1 cellular context compared by ENCODE assay signal in the genomic region with DNA sequence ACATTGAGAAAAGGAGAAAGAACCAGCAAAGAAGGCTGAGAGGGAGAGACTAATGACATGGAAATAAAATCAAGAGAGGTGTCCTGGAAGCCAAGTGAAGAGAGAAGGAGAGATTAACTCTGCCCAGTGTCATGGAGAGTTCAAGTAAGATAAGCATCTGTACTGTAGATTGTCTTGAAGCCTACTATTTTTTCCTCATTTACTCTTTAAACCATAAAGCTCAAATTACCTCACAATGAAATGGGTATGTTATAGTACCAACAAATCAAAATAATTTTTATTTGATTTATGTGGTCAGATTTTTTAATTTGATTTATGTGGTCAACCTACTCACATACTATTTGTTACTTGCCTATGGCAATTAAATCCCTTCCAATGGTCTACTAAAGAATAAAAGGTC.
TF ChIP-seq lines count a peak whose summit lies in the region.

No MANE protein-coding gene starts in this region.

TF ChIP-seq in K562, 482 proteins besides CTCF, POLR2A, EP300 and RAD21 (continued from another document and continues in another):
- TF ChIP-seq, protein P1, sequence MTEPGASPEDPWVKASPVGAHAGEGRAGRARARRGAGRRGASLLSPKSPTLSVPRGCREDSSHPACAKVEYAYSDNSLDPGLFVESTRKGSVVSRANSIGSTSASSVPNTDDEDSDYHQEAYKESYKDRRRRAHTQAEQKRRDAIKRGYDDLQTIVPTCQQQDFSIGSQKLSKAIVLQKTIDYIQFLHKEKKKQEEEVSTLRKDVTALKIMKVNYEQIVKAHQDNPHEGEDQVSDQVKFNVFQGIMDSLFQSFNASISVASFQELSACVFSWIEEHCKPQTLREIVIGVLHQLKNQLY (CRISPR knock-in tag; conservative IDR thresholded peaks at IDR 0.05) = no peak
- 0 out of 2 replicates have a peak, but pooled peaks have one; percentile 6 for TF ChIP-seq CBFA2T3 (IDR thresholded peaks at IDR 0.05)
- TF ChIP-seq ADNP (tag; IDR thresholded peaks at IDR 0.05) = peak; percentile 94
- TF ChIP-seq, protein P2, sequence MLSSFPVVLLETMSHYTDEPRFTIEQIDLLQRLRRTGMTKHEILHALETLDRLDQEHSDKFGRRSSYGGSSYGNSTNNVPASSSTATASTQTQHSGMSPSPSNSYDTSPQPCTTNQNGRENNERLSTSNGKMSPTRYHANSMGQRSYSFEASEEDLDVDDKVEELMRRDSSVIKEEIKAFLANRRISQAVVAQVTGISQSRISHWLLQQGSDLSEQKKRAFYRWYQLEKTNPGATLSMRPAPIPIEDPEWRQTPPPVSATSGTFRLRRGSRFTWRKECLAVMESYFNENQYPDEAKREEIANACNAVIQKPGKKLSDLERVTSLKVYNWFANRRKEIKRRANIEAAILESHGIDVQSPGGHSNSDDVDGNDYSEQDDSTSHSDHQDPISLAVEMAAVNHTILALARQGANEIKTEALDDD (IDR thresholded peaks at IDR 0.05) = 0 out of 2 replicates have a peak, but pooled peaks have one; percentile 27
- TF ChIP-seq, protein P3, sequence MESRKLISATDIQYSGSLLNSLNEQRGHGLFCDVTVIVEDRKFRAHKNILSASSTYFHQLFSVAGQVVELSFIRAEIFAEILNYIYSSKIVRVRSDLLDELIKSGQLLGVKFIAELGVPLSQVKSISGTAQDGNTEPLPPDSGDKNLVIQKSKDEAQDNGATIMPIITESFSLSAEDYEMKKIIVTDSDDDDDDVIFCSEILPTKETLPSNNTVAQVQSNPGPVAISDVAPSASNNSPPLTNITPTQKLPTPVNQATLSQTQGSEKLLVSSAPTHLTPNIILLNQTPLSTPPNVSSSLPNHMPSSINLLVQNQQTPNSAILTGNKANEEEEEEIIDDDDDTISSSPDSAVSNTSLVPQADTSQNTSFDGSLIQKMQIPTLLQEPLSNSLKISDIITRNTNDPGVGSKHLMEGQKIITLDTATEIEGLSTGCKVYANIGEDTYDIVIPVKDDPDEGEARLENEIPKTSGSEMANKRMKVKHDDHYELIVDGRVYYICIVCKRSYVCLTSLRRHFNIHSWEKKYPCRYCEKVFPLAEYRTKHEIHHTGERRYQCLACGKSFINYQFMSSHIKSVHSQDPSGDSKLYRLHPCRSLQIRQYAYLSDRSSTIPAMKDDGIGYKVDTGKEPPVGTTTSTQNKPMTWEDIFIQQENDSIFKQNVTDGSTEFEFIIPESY (CRISPR knock-in tag; IDR thresholded peaks at IDR 0.05) = no peak
- TF ChIP-seq, protein P4, sequence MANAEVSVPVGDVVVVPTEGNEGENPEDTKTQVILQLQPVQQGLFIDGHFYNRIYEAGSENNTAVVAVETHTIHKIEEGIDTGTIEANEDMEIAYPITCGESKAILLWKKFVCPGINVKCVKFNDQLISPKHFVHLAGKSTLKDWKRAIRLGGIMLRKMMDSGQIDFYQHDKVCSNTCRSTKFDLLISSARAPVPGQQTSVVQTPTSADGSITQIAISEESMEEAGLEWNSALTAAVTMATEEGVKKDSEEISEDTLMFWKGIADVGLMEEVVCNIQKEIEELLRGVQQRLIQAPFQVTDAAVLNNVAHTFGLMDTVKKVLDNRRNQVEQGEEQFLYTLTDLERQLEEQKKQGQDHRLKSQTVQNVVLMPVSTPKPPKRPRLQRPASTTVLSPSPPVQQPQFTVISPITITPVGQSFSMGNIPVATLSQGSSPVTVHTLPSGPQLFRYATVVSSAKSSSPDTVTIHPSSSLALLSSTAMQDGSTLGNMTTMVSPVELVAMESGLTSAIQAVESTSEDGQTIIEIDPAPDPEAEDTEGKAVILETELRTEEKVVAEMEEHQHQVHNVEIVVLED (CRISPR knock-in tag; IDR thresholded peaks at IDR 0.05) = no peak
- no peak for TF ChIP-seq MYBL2 (IDR thresholded peaks at IDR 0.05; ENCODE audit: low read depth)
- no peak for TF ChIP-seq MYBL2 (CRISPR knock-in tag; IDR thresholded peaks at IDR 0.05; ENCODE audit: borderline replicate concordance)
- 0 out of 2 replicates have a peak, but pooled peaks have one; percentile 6 for TF ChIP-seq TEAD4 (IDR thresholded peaks at IDR 0.05; ENCODE audit: low read length)
- no peak for TF ChIP-seq TEAD4 (CRISPR knock-in tag; IDR thresholded peaks at IDR 0.05; ENCODE audit: borderline replicate concordance)
- TF ChIP-seq, protein P5, sequence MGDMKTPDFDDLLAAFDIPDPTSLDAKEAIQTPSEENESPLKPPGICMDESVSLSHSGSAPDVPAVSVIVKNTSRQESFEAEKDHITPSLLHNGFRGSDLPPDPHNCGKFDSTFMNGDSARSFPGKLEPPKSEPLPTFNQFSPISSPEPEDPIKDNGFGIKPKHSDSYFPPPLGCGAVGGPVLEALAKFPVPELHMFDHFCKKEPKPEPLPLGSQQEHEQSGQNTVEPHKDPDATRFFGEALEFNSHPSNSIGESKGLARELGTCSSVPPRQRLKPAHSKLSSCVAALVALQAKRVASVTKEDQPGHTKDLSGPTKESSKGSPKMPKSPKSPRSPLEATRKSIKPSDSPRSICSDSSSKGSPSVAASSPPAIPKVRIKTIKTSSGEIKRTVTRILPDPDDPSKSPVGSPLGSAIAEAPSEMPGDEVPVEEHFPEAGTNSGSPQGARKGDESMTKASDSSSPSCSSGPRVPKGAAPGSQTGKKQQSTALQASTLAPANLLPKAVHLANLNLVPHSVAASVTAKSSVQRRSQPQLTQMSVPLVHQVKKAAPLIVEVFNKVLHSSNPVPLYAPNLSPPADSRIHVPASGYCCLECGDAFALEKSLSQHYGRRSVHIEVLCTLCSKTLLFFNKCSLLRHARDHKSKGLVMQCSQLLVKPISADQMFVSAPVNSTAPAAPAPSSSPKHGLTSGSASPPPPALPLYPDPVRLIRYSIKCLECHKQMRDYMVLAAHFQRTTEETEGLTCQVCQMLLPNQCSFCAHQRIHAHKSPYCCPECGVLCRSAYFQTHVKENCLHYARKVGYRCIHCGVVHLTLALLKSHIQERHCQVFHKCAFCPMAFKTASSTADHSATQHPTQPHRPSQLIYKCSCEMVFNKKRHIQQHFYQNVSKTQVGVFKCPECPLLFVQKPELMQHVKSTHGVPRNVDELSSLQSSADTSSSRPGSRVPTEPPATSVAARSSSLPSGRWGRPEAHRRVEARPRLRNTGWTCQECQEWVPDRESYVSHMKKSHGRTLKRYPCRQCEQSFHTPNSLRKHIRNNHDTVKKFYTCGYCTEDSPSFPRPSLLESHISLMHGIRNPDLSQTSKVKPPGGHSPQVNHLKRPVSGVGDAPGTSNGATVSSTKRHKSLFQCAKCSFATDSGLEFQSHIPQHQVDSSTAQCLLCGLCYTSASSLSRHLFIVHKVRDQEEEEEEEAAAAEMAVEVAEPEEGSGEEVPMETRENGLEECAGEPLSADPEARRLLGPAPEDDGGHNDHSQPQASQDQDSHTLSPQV (IDR thresholded peaks at IDR 0.05) = peak; percentile 24; the same call in 1 of the 2 replicates
- 0 out of 2 replicates have a peak, but pooled peaks have one; percentile 43 for TF ChIP-seq ARID1B (IDR thresholded peaks at IDR 0.05)
- TF ChIP-seq KDM1A (IDR thresholded peaks at IDR 0.05) = peak; percentile 85 to 92
- TF ChIP-seq, protein P6, sequence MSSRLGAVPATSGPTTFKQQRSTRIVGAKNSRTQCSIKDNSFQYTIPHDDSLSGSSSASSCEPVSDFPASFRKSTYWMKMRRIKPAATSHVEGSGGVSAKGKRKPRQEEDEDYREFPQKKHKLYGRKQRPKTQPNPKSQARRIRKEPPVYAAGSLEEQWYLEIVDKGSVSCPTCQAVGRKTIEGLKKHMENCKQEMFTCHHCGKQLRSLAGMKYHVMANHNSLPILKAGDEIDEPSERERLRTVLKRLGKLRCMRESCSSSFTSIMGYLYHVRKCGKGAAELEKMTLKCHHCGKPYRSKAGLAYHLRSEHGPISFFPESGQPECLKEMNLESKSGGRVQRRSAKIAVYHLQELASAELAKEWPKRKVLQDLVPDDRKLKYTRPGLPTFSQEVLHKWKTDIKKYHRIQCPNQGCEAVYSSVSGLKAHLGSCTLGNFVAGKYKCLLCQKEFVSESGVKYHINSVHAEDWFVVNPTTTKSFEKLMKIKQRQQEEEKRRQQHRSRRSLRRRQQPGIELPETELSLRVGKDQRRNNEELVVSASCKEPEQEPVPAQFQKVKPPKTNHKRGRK (tag; IDR thresholded peaks at IDR 0.05) = no peak
- no peak for TF ChIP-seq GATAD2A (IDR thresholded peaks at IDR 0.05)
- TF ChIP-seq, protein P7, sequence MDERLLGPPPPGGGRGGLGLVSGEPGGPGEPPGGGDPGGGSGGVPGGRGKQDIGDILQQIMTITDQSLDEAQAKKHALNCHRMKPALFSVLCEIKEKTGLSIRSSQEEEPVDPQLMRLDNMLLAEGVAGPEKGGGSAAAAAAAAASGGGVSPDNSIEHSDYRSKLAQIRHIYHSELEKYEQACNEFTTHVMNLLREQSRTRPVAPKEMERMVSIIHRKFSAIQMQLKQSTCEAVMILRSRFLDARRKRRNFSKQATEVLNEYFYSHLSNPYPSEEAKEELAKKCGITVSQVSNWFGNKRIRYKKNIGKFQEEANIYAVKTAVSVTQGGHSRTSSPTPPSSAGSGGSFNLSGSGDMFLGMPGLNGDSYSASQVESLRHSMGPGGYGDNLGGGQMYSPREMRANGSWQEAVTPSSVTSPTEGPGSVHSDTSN (CRISPR knock-in tag; IDR thresholded peaks at IDR 0.05; ENCODE audit: low read depth) = no peak
- TF ChIP-seq, protein P7 (tag; conservative IDR thresholded peaks at IDR 0.05; ENCODE audit: low read depth) = peak; percentile 43; the same call in 1 of the 2 replicates
- TF ChIP-seq FOXA3 (CRISPR knock-in tag; conservative IDR thresholded peaks at IDR 0.05 in 1 of 2, IDR thresholded peaks at IDR 0.05 in 1 of 2) = no peak
- TF ChIP-seq, protein P8, sequence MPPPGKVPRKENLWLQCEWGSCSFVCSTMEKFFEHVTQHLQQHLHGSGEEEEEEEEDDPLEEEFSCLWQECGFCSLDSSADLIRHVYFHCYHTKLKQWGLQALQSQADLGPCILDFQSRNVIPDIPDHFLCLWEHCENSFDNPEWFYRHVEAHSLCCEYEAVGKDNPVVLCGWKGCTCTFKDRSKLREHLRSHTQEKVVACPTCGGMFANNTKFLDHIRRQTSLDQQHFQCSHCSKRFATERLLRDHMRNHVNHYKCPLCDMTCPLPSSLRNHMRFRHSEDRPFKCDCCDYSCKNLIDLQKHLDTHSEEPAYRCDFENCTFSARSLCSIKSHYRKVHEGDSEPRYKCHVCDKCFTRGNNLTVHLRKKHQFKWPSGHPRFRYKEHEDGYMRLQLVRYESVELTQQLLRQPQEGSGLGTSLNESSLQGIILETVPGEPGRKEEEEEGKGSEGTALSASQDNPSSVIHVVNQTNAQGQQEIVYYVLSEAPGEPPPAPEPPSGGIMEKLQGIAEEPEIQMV (tag; conservative IDR thresholded peaks at IDR 0.05; ENCODE audit: low read depth) = no peak
- no peak for TF ChIP-seq HDAC8 (tag; IDR thresholded peaks at IDR 0.05)
- no peak for TF ChIP-seq HMG20B (CRISPR knock-in tag; IDR thresholded peaks at IDR 0.05)
- TF ChIP-seq ETV5 (CRISPR knock-in tag; IDR thresholded peaks at IDR 0.05; ENCODE audit: low read depth) = no peak
- no peak for TF ChIP-seq KLF13 (tag; IDR thresholded peaks at IDR 0.05; ENCODE audit: borderline replicate concordance, low read depth)
- TF ChIP-seq GABPB1 (CRISPR knock-in tag; IDR thresholded peaks at IDR 0.05) = no peak
- TF ChIP-seq, protein P9, sequence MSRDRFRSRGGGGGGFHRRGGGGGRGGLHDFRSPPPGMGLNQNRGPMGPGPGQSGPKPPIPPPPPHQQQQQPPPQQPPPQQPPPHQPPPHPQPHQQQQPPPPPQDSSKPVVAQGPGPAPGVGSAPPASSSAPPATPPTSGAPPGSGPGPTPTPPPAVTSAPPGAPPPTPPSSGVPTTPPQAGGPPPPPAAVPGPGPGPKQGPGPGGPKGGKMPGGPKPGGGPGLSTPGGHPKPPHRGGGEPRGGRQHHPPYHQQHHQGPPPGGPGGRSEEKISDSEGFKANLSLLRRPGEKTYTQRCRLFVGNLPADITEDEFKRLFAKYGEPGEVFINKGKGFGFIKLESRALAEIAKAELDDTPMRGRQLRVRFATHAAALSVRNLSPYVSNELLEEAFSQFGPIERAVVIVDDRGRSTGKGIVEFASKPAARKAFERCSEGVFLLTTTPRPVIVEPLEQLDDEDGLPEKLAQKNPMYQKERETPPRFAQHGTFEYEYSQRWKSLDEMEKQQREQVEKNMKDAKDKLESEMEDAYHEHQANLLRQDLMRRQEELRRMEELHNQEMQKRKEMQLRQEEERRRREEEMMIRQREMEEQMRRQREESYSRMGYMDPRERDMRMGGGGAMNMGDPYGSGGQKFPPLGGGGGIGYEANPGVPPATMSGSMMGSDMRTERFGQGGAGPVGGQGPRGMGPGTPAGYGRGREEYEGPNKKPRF (IDR thresholded peaks at IDR 0.05; ENCODE audit: low read depth, low read length) = no peak
- TF ChIP-seq, protein P10, sequence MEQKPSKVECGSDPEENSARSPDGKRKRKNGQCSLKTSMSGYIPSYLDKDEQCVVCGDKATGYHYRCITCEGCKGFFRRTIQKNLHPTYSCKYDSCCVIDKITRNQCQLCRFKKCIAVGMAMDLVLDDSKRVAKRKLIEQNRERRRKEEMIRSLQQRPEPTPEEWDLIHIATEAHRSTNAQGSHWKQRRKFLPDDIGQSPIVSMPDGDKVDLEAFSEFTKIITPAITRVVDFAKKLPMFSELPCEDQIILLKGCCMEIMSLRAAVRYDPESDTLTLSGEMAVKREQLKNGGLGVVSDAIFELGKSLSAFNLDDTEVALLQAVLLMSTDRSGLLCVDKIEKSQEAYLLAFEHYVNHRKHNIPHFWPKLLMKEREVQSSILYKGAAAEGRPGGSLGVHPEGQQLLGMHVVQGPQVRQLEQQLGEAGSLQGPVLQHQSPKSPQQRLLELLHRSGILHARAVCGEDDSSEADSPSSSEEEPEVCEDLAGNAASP (IDR thresholded peaks at IDR 0.05) = no peak
- TF ChIP-seq NR2C1 (IDR thresholded peaks at IDR 0.05) = 0 out of 2 replicates have a peak, but pooled peaks have one; percentile 32
- 0 out of 2 replicates have a peak, but pooled peaks have one; percentile 41 for TF ChIP-seq NR2C1 (tag; IDR thresholded peaks at IDR 0.05)
- TF ChIP-seq, protein P11, sequence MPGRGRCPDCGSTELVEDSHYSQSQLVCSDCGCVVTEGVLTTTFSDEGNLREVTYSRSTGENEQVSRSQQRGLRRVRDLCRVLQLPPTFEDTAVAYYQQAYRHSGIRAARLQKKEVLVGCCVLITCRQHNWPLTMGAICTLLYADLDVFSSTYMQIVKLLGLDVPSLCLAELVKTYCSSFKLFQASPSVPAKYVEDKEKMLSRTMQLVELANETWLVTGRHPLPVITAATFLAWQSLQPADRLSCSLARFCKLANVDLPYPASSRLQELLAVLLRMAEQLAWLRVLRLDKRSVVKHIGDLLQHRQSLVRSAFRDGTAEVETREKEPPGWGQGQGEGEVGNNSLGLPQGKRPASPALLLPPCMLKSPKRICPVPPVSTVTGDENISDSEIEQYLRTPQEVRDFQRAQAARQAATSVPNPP (IDR thresholded peaks at IDR 0.05; ENCODE audit: borderline replicate concordance, insufficient read depth, insufficient read length) = no peak
- 0 out of 4 replicates have a peak, but pooled peaks of 1 of the 2 experiments have one; percentile 21 for TF ChIP-seq HDAC1 (IDR thresholded peaks at IDR 0.05)
- no peak for TF ChIP-seq ZNF384 (IDR thresholded peaks at IDR 0.05; ENCODE audit: low read depth, low read length)
- TF ChIP-seq ZNF75A (CRISPR knock-in tag; IDR thresholded peaks at IDR 0.05) = no peak
- TF ChIP-seq NR2C2 (CRISPR knock-in tag; IDR thresholded peaks at IDR 0.05) = no peak
- TF ChIP-seq NR2C2 (tag; IDR thresholded peaks at IDR 0.05) = peak; percentile 54
- TF ChIP-seq SREBF1 (IDR thresholded peaks at IDR 0.05; ENCODE audit: borderline replicate concordance, low read depth, low read length) = no peak
- TF ChIP-seq HNRNPH1 (optimal IDR thresholded peaks at IDR 0.05; ENCODE audit: low read depth, low read length) = no peak
- TF ChIP-seq NFIC (IDR thresholded peaks at IDR 0.05) = no peak
